ENCODE assay signal across 1 cellular context in genomic region chr9:130666393-130667116, GRCh38.
TF ChIP-seq lines count a peak whose summit lies in the region.

No MANE protein-coding gene starts in this region.

TF ChIP-seq in K562, 482 proteins besides CTCF, POLR2A, EP300 and RAD21:
- no peak for TF ChIP-seq HDAC8 (tag; IDR thresholded peaks at IDR 0.05)
- TF ChIP-seq E2F6 (IDR thresholded peaks at IDR 0.05; ENCODE audit: borderline replicate concordance in 1 of 2, extremely low read depth in 1 of 2, insufficient read depth in 1 of 2, insufficient read length in 1 of 2, low read depth in 1 of 2, low read length in 1 of 2, poor library complexity in 1 of 2, severe bottlenecking in 1 of 2) = peak in 1 of 2 experiments; percentile 73
- peak; percentile 81 for TF ChIP-seq MAX (CRISPR knock-in tag; IDR thresholded peaks at IDR 0.05)
